Comparison of ENCODE assay signal across 13 cellular contexts in genomic region chr7:104862719-104863118, GRCh38.
A peak's percentile ranks its signal among the peaks of the same experiment; 100 is the strongest.
DNase-seq lines count a peak whose midpoint lies in the region; ATAC-seq and TF ChIP-seq lines count a peak whose summit lies in the region.
"Had no signal": no experiment of that assay in that cellular context is flagged by ENCODE, and none has a peak within 500 bp of the region (broad histone marks: within the 10 kb centered on the region; RNA-seq: fewer than 3 reads in every experiment).

No MANE protein-coding gene starts in this region.

- H3K23ac ChIP-seq in mesenchymal stem cell (ENCODE audit: low read length in 2 of 2), result no peak overlapping the region

- H2BK12ac ChIP-seq in mesenchymal stem cell (ENCODE audit: low read length in 2 of 2), result no peak overlapping the region

- no peak overlapping the region for H2BK5ac ChIP-seq in mesenchymal stem cell (ENCODE audit: low read depth, low read length, poor library complexity, severe bottlenecking)

- H3K4me1 ChIP-seq in DND-41 (ENCODE audit: insufficient read depth, low read length) (peaks cover 6% of the 10 kb centered on the region), mesenchymal stem cell (ENCODE audit: control insufficient read depth, insufficient read depth, low read depth, low read length) (no peaks in the 10 kb centered on the region), testis (no peaks in the 10 kb centered on the region)
- peaks cover 4% of the 10 kb centered on the region for H3K4me1 ChIP-seq in effector memory CD4-positive, alpha-beta T cell (ENCODE audit: control insufficient read depth, insufficient read depth, low read length, poor library complexity, severe bottlenecking)
- H3K4me1 ChIP-seq: right atrium auricular region had no signal

- H4K20me1 ChIP-seq in DND-41 (ENCODE audit: insufficient read depth, low read length), result no peaks in the 10 kb centered on the region

- H3K18ac ChIP-seq in mesenchymal stem cell (ENCODE audit: low read depth in 1 of 2, low read length in 2 of 2), result no peak overlapping the region

- intact Hi-C loops in testis (cut with DNase I; ENCODE audit: low total_unique reads), result no loop called here

- TF ChIP-seq CTCF in DND-41 (IDR thresholded peaks at IDR 0.05; ENCODE audit: borderline replicate concordance, extremely low read depth, low read length, poor library complexity, severe bottlenecking) (peak; percentile 4), testis (IDR thresholded peaks at IDR 0.05) (no peak)

- H3K27ac ChIP-seq in DND-41 (ENCODE audit: low read length) (no peak overlapping the region), mesenchymal stem cell (ENCODE audit: low read length, poor library complexity, severe bottlenecking) (no peak overlapping the region), testis (no peak overlapping the region)
- H3K27ac ChIP-seq in effector memory CD4-positive, alpha-beta T cell (ENCODE audit: insufficient read depth, low read length, poor library complexity, severe bottlenecking), result no peak overlapping the region
- H3K27ac ChIP-seq: right atrium auricular region had no signal

- no peaks in the 10 kb centered on the region for H3K79me1 ChIP-seq in mesenchymal stem cell (replicated peaks; ENCODE audit: low read length, poor library complexity, severe bottlenecking)

- H2AFZ ChIP-seq in DND-41 (ENCODE audit: low read depth, low read length), result no peak overlapping the region
- no peak overlapping the region for H2AFZ ChIP-seq in mesenchymal stem cell (ENCODE audit: low read depth, low read length)

- H2BK120ac ChIP-seq in mesenchymal stem cell (ENCODE audit: low read depth, low read length), result no peak overlapping the region

- H4K8ac ChIP-seq in mesenchymal stem cell (ENCODE audit: low read length), result no peak overlapping the region

- H3K27me3 ChIP-seq in DND-41 (ENCODE audit: insufficient read depth, low read length, poor library complexity) (peaks cover 5% of the 10 kb centered on the region), mesenchymal stem cell (ENCODE audit: control insufficient read depth in 1 of 2, insufficient read depth in 1 of 2, low read length in 2 of 2) (peaks cover 14 to 28% of the 10 kb centered on the region in 2 experiments), testis (no peaks in the 10 kb centered on the region)
- H3K27me3 ChIP-seq in effector memory CD4-positive, alpha-beta T cell (replicated peaks; ENCODE audit: control insufficient read depth, insufficient read depth, low read length, poor library complexity, severe bottlenecking), result no peaks in the 10 kb centered on the region
- H3K27me3 ChIP-seq: right atrium auricular region had no signal

- H3K4me3 ChIP-seq in DND-41 (ENCODE audit: low read depth in 1 of 2, low read length in 2 of 2) (no peak overlapping the region), mesenchymal stem cell (ENCODE audit: insufficient read depth in 1 of 2, low read depth in 1 of 2, low read length in 2 of 2) (no peak overlapping the region), testis (no peak overlapping the region)
- no peak overlapping the region for H3K4me3 ChIP-seq in effector memory CD4-positive, alpha-beta T cell (ENCODE audit: insufficient read depth, low read depth, low read length, poor library complexity, severe bottlenecking)
- H3K4me3 ChIP-seq: right atrium auricular region had no signal

- DNase-seq in DND-41 (no peak), HuH-7 (ENCODE audit: low spot score) (peak; percentile 54), mesenchymal stem cell (peak; percentile 7), pons (ENCODE audit: low spot score) (no peak), testis (no peak), NCI-H187 (lab: John Stamatoyannopoulos, UW) (no peak)
- no peak for DNase-seq in effector memory CD4-positive, alpha-beta T cell
- DNase-seq: effector CD4-positive, alpha-beta T cell; left cardiac atrium; T-helper 2 cell had no signal

- no peaks in the 10 kb centered on the region for H3K79me2 ChIP-seq in DND-41 (ENCODE audit: insufficient read depth, low read length)

- no peak overlapping the region for H3K9ac ChIP-seq in DND-41 (ENCODE audit: low read depth, low read length)
- H3K9ac ChIP-seq in mesenchymal stem cell (ENCODE audit: low read length), result no peak overlapping the region

- H3K4me2 ChIP-seq in DND-41 (ENCODE audit: insufficient read depth, low read length) (no peak overlapping the region), mesenchymal stem cell (ENCODE audit: low read length, poor library complexity, severe bottlenecking) (no peak overlapping the region)

- H3K36me3 ChIP-seq in DND-41 (ENCODE audit: insufficient read depth, low read length), result no peaks in the 10 kb centered on the region
- H3K36me3 ChIP-seq in mesenchymal stem cell (ENCODE audit: control insufficient read depth in 1 of 2, insufficient read depth in 2 of 2, low read depth in 1 of 2, low read length in 2 of 2), result no peaks in the 10 kb centered on the region
- no peaks in the 10 kb centered on the region for H3K36me3 ChIP-seq in testis (ENCODE audit: low read depth, missing control alignments)
- H3K36me3 ChIP-seq in effector memory CD4-positive, alpha-beta T cell (ENCODE audit: control insufficient read depth, insufficient read depth, low read length), result no peaks in the 10 kb centered on the region
- H3K36me3 ChIP-seq: right atrium auricular region had no signal

- H4K91ac ChIP-seq in mesenchymal stem cell (ENCODE audit: low read length), result no peak overlapping the region

- H3K4ac ChIP-seq in mesenchymal stem cell (ENCODE audit: low read depth in 1 of 2, low read length in 2 of 2), result no peak overlapping the region

- TF ChIP-seq POLR2A in testis (IDR thresholded peaks at IDR 0.05), result no peak

- 31% methylated on average over 4 of the region's 7 CpGs for WGBS in mesenchymal stem cell
- WGBS in testis, 2 donors, result 59 to 71% methylated on average over 7 of the region's 7 CpGs

- ATAC-seq in DND-41 (ENCODE audit: insufficient read depth, low read depth) (no peak), SK-N-SH treated with all-trans-retinoic acid at 6 μM for 48 hours (peak; percentile 95)
- ATAC-seq: left cardiac atrium; stimulated activated effector memory CD8-positive, alpha-beta T cell treated with anti-CD3 and anti-CD28 coated beads, Interleukin-12 subunit alpha, Interleukin-12 subunit beta, amount 100 ng/mL, for 72 hours had no signal

- H3K14ac ChIP-seq in mesenchymal stem cell (ENCODE audit: low read length in 2 of 2), result no peak overlapping the region

- H2AK5ac ChIP-seq in mesenchymal stem cell (ENCODE audit: low read length, severe bottlenecking), result no peak overlapping the region

- H3K9me3 ChIP-seq in DND-41 (ENCODE audit: insufficient read depth, low read length, severe bottlenecking) (no peaks in the 10 kb centered on the region), mesenchymal stem cell (ENCODE audit: control insufficient read depth, low read length) (no peaks in the 10 kb centered on the region), testis (no peaks in the 10 kb centered on the region)
- no peaks in the 10 kb centered on the region for H3K9me3 ChIP-seq in effector memory CD4-positive, alpha-beta T cell (ENCODE audit: control insufficient read depth, low read length)

- H2BK15ac ChIP-seq in mesenchymal stem cell (ENCODE audit: low read depth, poor library complexity, severe bottlenecking), result no peak overlapping the region

TF ChIP-seq in SK-N-SH treated with all-trans-retinoic acid at 6 μM for 48 hours, 23 proteins besides CTCF, POLR2A, EP300 and RAD21:
- TF ChIP-seq ZFP30 (CRISPR knock-in tag; IDR thresholded peaks at IDR 0.05) (no peak), SNAI2 (CRISPR knock-in tag; IDR thresholded peaks at IDR 0.05) (no peak), TSHZ2 (CRISPR knock-in tag; IDR thresholded peaks at IDR 0.05) (no peak), CSRNP3 (CRISPR knock-in tag; IDR thresholded peaks at IDR 0.05) (no peak), GLIS3 (CRISPR knock-in tag; IDR thresholded peaks at IDR 0.05) (no peak), ZNF8 (CRISPR knock-in tag; IDR thresholded peaks at IDR 0.05) (no peak)

Comparison
In these comparisons a context has a peak if more than half of its experiments do, and no peak if none do; other contexts are left out.
1. DNase-seq: peak in HuH-7 (single experiment) and mesenchymal stem cell (single experiment); none in DND-41 (single experiment), pons (single experiment), testis (single experiment), NCI-H187 (0 of 2) and effector memory CD4-positive, alpha-beta T cell (0 of 3).